ENCODE assay signal across 31 cellular contexts in genomic region chr16:5730783-5731182, GRCh38.
"Had no signal": no experiment of that assay in that cellular context is flagged by ENCODE, and none has a peak within 500 bp of the region (broad histone marks: within the 10 kb centered on the region; RNA-seq: fewer than 3 reads in every experiment).

No MANE protein-coding gene starts in this region.

- H3K36me3 Mint-ChIP-seq: natural killer cell; neural progenitor cell; stimulated activated memory B cell treated with anti-CD40 and anti-IgM and Interleukin-4, amounts not matched to agents 10 μg/mL and 1 μg/mL and 100 μg/mL, for 72 hours; type B pancreatic cell had no signal

- H3K36me3 ChIP-seq: neural progenitor cell, ovary, spleen, suprapubic skin, tibial artery, transverse colon, upper lobe of right lung, uterus had no signal

- H2AFZ ChIP-seq: neural progenitor cell, parathyroid adenoma had no signal

- H3K27me3 ChIP-seq: neural progenitor cell, ovary, spleen, suprapubic skin, testis, tibial artery, transverse colon, upper lobe of right lung, uterus had no signal

- DNase-seq: natural killer cell; occipital lobe; ovary; posterior cingulate gyrus; psoas muscle; right cardiac atrium; spleen; stimulated activated CD4-positive, alpha-beta T cell treated with anti-CD3 and anti-CD28 coated beads, Interleukin-12 subunit alpha, Interleukin-12 subunit beta, amount 100 ng/mL, for 4 hours; stimulated activated CD4-positive, alpha-beta T cell treated with anti-CD3 and anti-CD28 coated beads, Interleukin-1b, Interleukin-23, amount 100 ng/mL, for 48 hours; stimulated activated CD4-positive, alpha-beta T cell treated with anti-CD3 and anti-CD28 coated beads, Interleukin-4, amount 100 ng/mL, for 1 hour; stimulated activated CD4-positive, alpha-beta T cell treated with anti-CD3 and anti-CD28 coated beads, Interleukin-4, amount 100 ng/mL, for 4 hours; stimulated activated CD8-positive, alpha-beta memory T cell treated with anti-CD3 and anti-CD28 coated beads, Interleukin-4, amount 100 ng/mL, for 48 hours; stimulated activated naive CD4-positive, alpha-beta T cell; stimulated activated naive CD8-positive, alpha-beta T cell treated with anti-CD3 and anti-CD28 coated beads, Interleukin-15, amount 100 ng/mL, for 72 hours; stimulated activated naive CD8-positive, alpha-beta T cell treated with anti-CD3 and anti-CD28 coated beads, Interleukin-15, Interleukin-2, amounts not matched to agents 100 U/mL and 50 U/mL, for 24 hours; substantia nigra; testis; tibial artery; transverse colon; upper lobe of right lung; uterus had no signal

- H3K4me3 Mint-ChIP-seq: natural killer cell; nephron; neural progenitor cell; stimulated activated memory B cell treated with anti-CD40 and anti-IgM and Interleukin-4, amounts not matched to agents 10 μg/mL and 1 μg/mL and 100 μg/mL, for 72 hours; stimulated activated naive CD8-positive, alpha-beta T cell treated with anti-CD3 and anti-CD28 coated beads, Interleukin-15, amount 100 ng/mL, for 72 hours; type B pancreatic cell had no signal

- H3K9me3 Mint-ChIP-seq: nephron, neural progenitor cell, type B pancreatic cell had no signal

- H3K79me2 ChIP-seq: parathyroid adenoma had no signal

- H3K4me1 ChIP-seq: neural progenitor cell, parathyroid adenoma, psoas muscle, spleen, suprapubic skin, testis, tibial artery, transverse colon, upper lobe of right lung, uterus had no signal

- H3K4me1 Mint-ChIP-seq: natural killer cell; nephron; stimulated activated memory B cell treated with anti-CD40 and anti-IgM and Interleukin-4, amounts not matched to agents 10 μg/mL and 1 μg/mL and 100 μg/mL, for 72 hours; stimulated activated naive CD8-positive, alpha-beta T cell treated with anti-CD3 and anti-CD28 coated beads, Interleukin-15, amount 100 ng/mL, for 72 hours had no signal

- H3K9ac ChIP-seq: neural progenitor cell, parathyroid adenoma had no signal

- H3K4me2 ChIP-seq: neural progenitor cell, smooth muscle cell had no signal

- H3K27ac ChIP-seq: neural progenitor cell, ovary, parathyroid adenoma, psoas muscle, skin epidermis, spleen, suprapubic skin, testis, tibial artery, transverse colon, upper lobe of right lung, uterus had no signal

- H3K27me3 Mint-ChIP-seq: stimulated activated memory B cell treated with anti-CD40 and anti-IgM and Interleukin-4, amounts not matched to agents 10 μg/mL and 1 μg/mL and 100 μg/mL, for 72 hours; stimulated activated naive CD8-positive, alpha-beta T cell treated with anti-CD3 and anti-CD28 coated beads, Interleukin-15, amount 100 ng/mL, for 72 hours had no signal

- H3K4me3 ChIP-seq: neural progenitor cell, ovary, psoas muscle, skin epidermis, smooth muscle cell, spleen, suprapubic skin, testis, tibial artery, transverse colon, upper lobe of right lung, uterus had no signal

- H3K9me3 ChIP-seq: ovary, psoas muscle, testis, tibial artery, transverse colon, upper lobe of right lung, uterus had no signal

- ATAC-seq: natural killer cell; psoas muscle; right cardiac atrium; sciatic nerve; stimulated activated memory B cell treated with anti-CD40 and anti-IgM and Interleukin-4, amounts not matched to agents 10 μg/mL and 1 μg/mL and 100 μg/mL, for 72 hours; stimulated activated naive CD8-positive, alpha-beta T cell treated with anti-CD3 and anti-CD28 coated beads, Interleukin-15, amount 100 ng/mL, for 72 hours; stimulated activated naive CD8-positive, alpha-beta T cell treated with anti-CD3 and anti-CD28 coated beads, Interleukin-15, Interleukin-2, amounts not matched to agents 100 U/mL and 50 U/mL, for 24 hours; upper lobe of right lung had no signal

- H3K27ac Mint-ChIP-seq: natural killer cell; nephron; neural progenitor cell; progenitor cell of endocrine pancreas; stimulated activated memory B cell treated with anti-CD40 and anti-IgM and Interleukin-4, amounts not matched to agents 10 μg/mL and 1 μg/mL and 100 μg/mL, for 72 hours; stimulated activated naive CD8-positive, alpha-beta T cell treated with anti-CD3 and anti-CD28 coated beads, Interleukin-15, amount 100 ng/mL, for 72 hours; type B pancreatic cell had no signal
